Comparison of ENCODE assay signal across 26 cellular contexts in the genomic region with DNA sequence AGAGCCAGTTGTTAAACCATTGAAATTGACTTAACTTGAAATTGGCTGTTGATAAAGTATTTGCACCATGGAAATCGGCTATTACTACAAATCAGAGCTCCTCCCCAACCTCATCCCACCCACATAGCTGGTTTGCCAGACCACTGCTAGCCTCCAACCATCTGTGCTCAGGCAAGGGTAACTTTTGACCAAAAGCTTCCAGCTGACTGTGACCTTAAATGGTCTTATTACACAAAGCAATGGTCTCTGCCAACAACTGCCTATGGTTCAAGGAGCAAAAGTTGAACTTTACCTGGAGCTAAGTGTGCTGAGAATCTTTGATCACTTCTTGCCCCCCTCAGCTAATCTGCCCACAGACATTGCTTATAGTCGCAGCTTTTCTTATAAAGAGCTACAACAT. TPM values are rescaled to one million over a fixed set of nuclear protein-coding genes. Genes with fewer than 3 reads are reported as not detected.
"Had no signal": no experiment of that assay in that cellular context is flagged by ENCODE, and none has a peak within 500 bp of the region (broad histone marks: within the 10 kb centered on the region; RNA-seq: fewer than 3 reads in every experiment).

No MANE protein-coding gene starts in this region.

- DNase-seq: cerebellar nuclear complex; erythroblast; gastrocnemius medialis; heart right ventricle; hypothalamus; kidney glomerular epithelial cell; left lung; mesendoderm; naive B cell; occipital lobe; pancreas; retina; sigmoid colon; stimulated activated CD4-positive, alpha-beta T cell treated with anti-CD3 and anti-CD28 coated beads, Interleukin-12 subunit alpha, Interleukin-12 subunit beta, amount 100 ng/mL, for 4 hours; stimulated activated naive CD4-positive, alpha-beta T cell; thyroid gland had no signal

- H3K4me3 ChIP-seq: gastrocnemius medialis, heart right ventricle, left lung, pancreas, prostate gland, sigmoid colon, skin epidermis, suprapubic skin, thyroid gland had no signal

- H3K27ac Mint-ChIP-seq: dendritic cell treated with granulocyte-macrophage colony-stimulating factor and Interleukin-4, amounts not matched to agents 40 ng/mL and 50 ng/mL, for 4 days; nephron; type B pancreatic cell had no signal

- FAIRE-seq: colon, islet of Langerhans, pancreas, urothelium cell line had no signal

- H3K9me3 Mint-ChIP-seq: dendritic cell treated with granulocyte-macrophage colony-stimulating factor and Interleukin-4, amounts not matched to agents 40 ng/mL and 50 ng/mL, for 4 days; naive B cell; nephron; type B pancreatic cell had no signal

- H3K4me1 ChIP-seq: gastrocnemius medialis, prostate gland had no signal

- H3K9me3 ChIP-seq: gastrocnemius medialis, heart right ventricle, left lung, pancreas, prostate gland, sigmoid colon, suprapubic skin, thyroid gland had no signal

- H3K36me3 Mint-ChIP-seq: naive B cell, type B pancreatic cell had no signal

- H3K36me3 ChIP-seq: gastrocnemius medialis, heart right ventricle, left lung, pancreas, prostate gland, sigmoid colon, suprapubic skin, thyroid gland had no signal

- H3K4me1 Mint-ChIP-seq: nephron had no signal

- H3K27ac ChIP-seq: gastrocnemius medialis, left lung, pancreas, prostate gland, sigmoid colon, skin epidermis, suprapubic skin had no signal

- H3K27me3 ChIP-seq: gastrocnemius medialis, heart right ventricle, left lung, pancreas, sigmoid colon, suprapubic skin, thyroid gland had no signal

- H3K4me3 Mint-ChIP-seq: dendritic cell treated with granulocyte-macrophage colony-stimulating factor and Interleukin-4, amounts not matched to agents 40 ng/mL and 50 ng/mL, for 4 days; naive B cell; nephron; type B pancreatic cell had no signal

- ATAC-seq: gastrocnemius medialis, left lung, pancreas had no signal

RNA-seq across cellular contexts. Expression of a gene that starts 48.5 kb away (rescaled TPM):
- total RNA-seq: fibroblast of villous mesenchyme had no signal
